In the genomic region with DNA sequence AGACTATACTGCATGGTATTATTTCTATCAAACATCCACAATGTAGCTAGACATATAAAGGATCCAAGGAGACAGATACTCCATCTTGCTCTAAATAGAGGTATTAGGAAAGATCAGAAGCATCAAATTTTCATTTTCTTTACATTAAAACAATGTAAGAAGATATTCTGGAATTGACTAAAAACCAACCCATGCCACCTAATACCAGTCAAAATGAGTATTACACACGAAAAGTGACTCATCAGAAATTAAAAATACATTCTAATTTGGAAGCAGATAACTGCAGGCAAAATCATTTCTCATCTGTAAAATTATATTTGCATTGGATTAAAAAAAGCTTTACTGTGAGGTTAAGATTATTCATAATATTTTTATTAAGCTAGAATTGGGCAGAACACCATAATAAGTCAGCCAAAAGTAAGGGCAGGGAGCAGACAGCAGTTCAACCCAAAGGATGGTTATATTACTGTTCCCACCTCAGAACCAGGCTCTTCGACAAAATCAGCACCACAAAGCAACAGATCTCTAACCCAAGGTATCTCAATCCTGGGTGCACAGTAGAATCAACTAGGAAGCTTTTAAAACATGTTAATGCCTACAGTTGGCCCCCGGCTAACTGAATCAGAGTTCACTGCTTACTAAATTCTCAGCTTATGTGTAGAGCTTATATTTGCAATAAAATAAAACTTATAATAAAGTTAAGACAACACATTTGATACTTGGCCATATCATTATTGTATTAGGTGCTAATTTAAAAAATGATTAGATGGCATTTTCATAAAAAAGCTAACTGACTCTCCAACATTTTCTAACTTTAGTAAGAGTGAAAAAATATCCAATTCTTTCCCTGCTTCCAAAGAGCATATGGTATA, we compare ENCODE assay signal across 13 cellular contexts. TPM values are rescaled to one million over a fixed set of nuclear protein-coding genes. Genes with fewer than 3 reads are reported as not detected.
"Had no signal": no experiment of that assay in that cellular context is flagged by ENCODE, and none has a peak within 500 bp of the region (broad histone marks: within the 10 kb centered on the region; RNA-seq: fewer than 3 reads in every experiment).

No MANE protein-coding gene starts in this region.

- H3K27ac ChIP-seq: heart right ventricle, left lung, sigmoid colon, testis had no signal

- H3K27ac Mint-ChIP-seq: activated CD4-positive, alpha-beta memory T cell treated with anti-CD3 and anti-CD28 coated beads, Interleukin-2, amount 10 ng/mL, durations not matched to agents 7 days and 5 days had no signal

- H3K4me3 ChIP-seq: heart right ventricle, left lung, sigmoid colon, testis had no signal

- H3K9me3 Mint-ChIP-seq: activated CD4-positive, alpha-beta memory T cell treated with anti-CD3 and anti-CD28 coated beads, Interleukin-2, amount 10 ng/mL, durations not matched to agents 7 days and 5 days had no signal

- H3K4me3 Mint-ChIP-seq: activated CD4-positive, alpha-beta memory T cell treated with anti-CD3 and anti-CD28 coated beads, Interleukin-2, amount 10 ng/mL, durations not matched to agents 7 days and 5 days had no signal

- H3K9me3 ChIP-seq: left lung, sigmoid colon, testis had no signal

- H3K27me3 Mint-ChIP-seq: activated CD4-positive, alpha-beta memory T cell treated with anti-CD3 and anti-CD28 coated beads, Interleukin-2, amount 10 ng/mL, durations not matched to agents 7 days and 5 days had no signal

- DNase-seq: activated CD4-positive, alpha-beta memory T cell treated with anti-CD3 and anti-CD28 coated beads, Interleukin-2, amount 10 ng/mL, durations not matched to agents 7 days and 5 days; activated CD4-positive, CD25-positive, alpha-beta regulatory T cell treated with anti-CD3 and anti-CD28 coated beads, Interleukin-2, amount 50 U/mL, for 72 hours; cortex of kidney; effector CD8-positive, alpha-beta T cell; heart right ventricle; left lung; sigmoid colon; stimulated activated CD4-positive, alpha-beta T cell treated with anti-CD3 and anti-CD28 coated beads, Interleukin-2, amount 100 ng/mL, for 24 hours; stimulated activated naive CD4-positive, alpha-beta T cell treated with Interleukin-2 at 50 U/mL for 16 hours; testis had no signal

- H3K4me1 ChIP-seq: left lung, sigmoid colon, testis had no signal

- FAIRE-seq: frontal cortex had no signal

- H3K36me3 ChIP-seq: heart right ventricle, left lung, sigmoid colon had no signal

- ATAC-seq: heart right ventricle, left lung, SK-N-SH treated with all-trans-retinoic acid at 6 μM for 48 hours had no signal

- H3K27me3 ChIP-seq: heart right ventricle, left lung, sigmoid colon, testis had no signal

RNA-seq across cellular contexts. Expression of gene SAMD3, which starts 35.2 kb away (rescaled TPM):
- total RNA-seq: pulmonary artery endothelial cell had no signal
